In the genomic region with DNA sequence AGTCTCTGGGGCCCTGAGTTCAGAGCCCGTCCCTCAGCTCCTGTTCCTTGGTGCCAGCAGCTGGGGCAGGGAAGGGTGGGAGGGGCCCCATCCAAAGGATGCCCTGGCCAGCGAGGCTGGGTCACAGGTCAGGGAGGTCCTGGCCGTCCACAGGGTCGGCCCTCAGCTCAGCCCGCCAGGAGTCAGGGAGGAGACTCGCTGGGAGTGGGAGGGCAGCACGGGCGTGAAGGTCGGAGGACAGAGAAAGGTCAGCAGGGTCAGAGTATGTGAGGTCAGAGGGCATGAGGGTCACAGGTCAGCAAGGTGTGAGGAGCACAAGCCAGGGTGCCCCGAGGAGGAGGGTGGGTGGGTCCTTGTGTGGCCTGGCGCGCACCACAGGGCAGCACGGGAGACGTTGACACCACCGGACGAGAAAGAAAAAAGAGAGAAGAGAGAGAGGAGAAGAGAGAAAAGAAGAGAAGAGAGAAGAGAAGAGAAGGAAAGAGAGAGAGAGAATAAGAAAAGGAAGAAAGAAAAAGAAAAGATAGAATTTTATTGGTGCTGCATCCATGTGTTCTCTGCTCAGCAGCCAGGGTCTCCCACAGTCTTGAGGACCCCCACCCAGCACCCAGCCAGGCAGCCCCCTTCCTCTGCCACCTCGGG, we compare ENCODE assay signal across 25 cellular contexts. TPM values are rescaled to one million over a fixed set of nuclear protein-coding genes. Genes with fewer than 3 reads are reported as not detected.
"Had no signal": no experiment of that assay in that cellular context is flagged by ENCODE, and none has a peak within 500 bp of the region (broad histone marks: within the 10 kb centered on the region; RNA-seq: fewer than 3 reads in every experiment).

No MANE protein-coding gene starts in this region.

- H3K4me3 Mint-ChIP-seq: activated CD8-positive, alpha-beta T cell treated with anti-CD3 and anti-CD28 coated beads, Interleukin-2, amount 10 ng/mL, durations not matched to agents 7 days and 5 days; activated naive CD8-positive, alpha-beta T cell; stimulated activated naive CD8-positive, alpha-beta T cell treated with anti-CD3 and anti-CD28 coated beads, Interleukin-15, amount 100 ng/mL, for 72 hours had no signal

- FAIRE-seq: astrocyte, endothelial cell of umbilical vein, kidney, pancreas had no signal

- ATAC-seq: activated CD8-positive, alpha-beta T cell treated with anti-CD3 and anti-CD28 coated beads, Interleukin-2, amount 10 ng/mL, durations not matched to agents 7 days and 5 days; effector memory CD8-positive, alpha-beta T cell; naive thymus-derived CD8-positive, alpha-beta T cell; pancreas; stimulated activated effector memory CD8-positive, alpha-beta T cell treated with anti-CD3 and anti-CD28 coated beads, Interleukin-12 subunit alpha, Interleukin-12 subunit beta, amount 100 ng/mL, for 72 hours; stimulated activated naive CD8-positive, alpha-beta T cell treated with anti-CD3 and anti-CD28 coated beads, Interleukin-15, amount 100 ng/mL, for 72 hours had no signal

- H3K36me3 ChIP-seq: adrenal gland, colonic mucosa, neutrophil, pancreas, tibial artery, WERI-Rb-1 had no signal

- H3K9me3 Mint-ChIP-seq: effector memory CD8-positive, alpha-beta T cell; naive thymus-derived CD8-positive, alpha-beta T cell; stimulated activated effector memory CD8-positive, alpha-beta T cell treated with anti-CD3 and anti-CD28 coated beads, Interleukin-12 subunit alpha, Interleukin-12 subunit beta, amount 100 ng/mL, for 72 hours had no signal

- H3K36me3 Mint-ChIP-seq: activated naive CD8-positive, alpha-beta T cell; naive thymus-derived CD8-positive, alpha-beta T cell; stimulated activated effector memory CD8-positive, alpha-beta T cell treated with anti-CD3 and anti-CD28 coated beads, Interleukin-12 subunit alpha, Interleukin-12 subunit beta, amount 100 ng/mL, for 72 hours had no signal

- H3K9me3 ChIP-seq: adrenal gland, colonic mucosa, heart right ventricle, neutrophil, pancreas, psoas muscle, tibial artery had no signal

- DNase-seq: activated CD4-positive, alpha-beta T cell treated with anti-CD3 and anti-CD28 coated beads for 1 hour; activated CD4-positive, alpha-beta T cell treated with anti-CD3 and anti-CD28 coated beads, Interleukin-2, amount 50 U/mL, for 1 hour; activated CD8-positive, alpha-beta T cell treated with anti-CD3 and anti-CD28 coated beads, Interleukin-2, amount 10 ng/mL, durations not matched to agents 7 days and 5 days; activated gamma-delta T cell treated with Interleukin-2 at 50 U/mL for 16 hours; adrenal gland; colonic mucosa; dorsolateral prefrontal cortex; effector memory CD8-positive, alpha-beta T cell; kidney; naive thymus-derived CD8-positive, alpha-beta T cell; stimulated activated CD4-positive, alpha-beta T cell treated with anti-CD3 and anti-CD28 coated beads, Interleukin-12 subunit alpha, Interleukin-12 subunit beta, amount 100 ng/mL, for 4 hours; stimulated activated naive CD8-positive, alpha-beta T cell treated with anti-CD3 and anti-CD28 coated beads, Interleukin-15, amount 100 ng/mL, for 72 hours; tibial artery; WERI-Rb-1 had no signal

- H3K27ac ChIP-seq: adrenal gland, colonic mucosa, dorsolateral prefrontal cortex, neutrophil, pancreas, tibial artery, WERI-Rb-1 had no signal

- H3K4me1 ChIP-seq: adrenal gland, pancreas had no signal

- H3K27ac Mint-ChIP-seq: activated CD8-positive, alpha-beta T cell treated with anti-CD3 and anti-CD28 coated beads, Interleukin-2, amount 10 ng/mL, durations not matched to agents 7 days and 5 days; activated naive CD8-positive, alpha-beta T cell; effector memory CD8-positive, alpha-beta T cell; stimulated activated effector memory CD8-positive, alpha-beta T cell treated with anti-CD3 and anti-CD28 coated beads, Interleukin-12 subunit alpha, Interleukin-12 subunit beta, amount 100 ng/mL, for 72 hours; stimulated activated naive CD8-positive, alpha-beta T cell treated with anti-CD3 and anti-CD28 coated beads, Interleukin-15, amount 100 ng/mL, for 72 hours had no signal

- H3K4me3 ChIP-seq: adrenal gland, colonic mucosa, heart right ventricle, lung, pancreas, psoas muscle, tibial artery had no signal

RNA-seq across cellular contexts. Expression of a gene that starts 7.1 kb away (rescaled TPM):
- total RNA-seq: activated CD8-positive, alpha-beta T cell treated with anti-CD3 and anti-CD28 coated beads, Interleukin-2, amount 10 ng/mL, durations not matched to agents 7 days and 5 days; colonic mucosa; endothelial cell of umbilical vein; naive thymus-derived CD8-positive, alpha-beta T cell; T-helper 2 cell treated with Interferon-gamma antibody and Interleukin-4, amounts not matched to agents 100 ng/mL and 5 ng/mL, for 36 hours had no signal
- polyA plus RNA-seq: endothelial cell of umbilical vein; naive thymus-derived CD8-positive, alpha-beta T cell had no signal

RNA-seq across cellular contexts. Expression of a gene that starts 8.5 kb away (rescaled TPM):
- total RNA-seq: psoas muscle, skeletal muscle tissue had no signal

RNA-seq across cellular contexts. Expression of a gene that starts 25.1 kb away (rescaled TPM):
- total RNA-seq: naive thymus-derived CD8-positive, alpha-beta T cell had no signal
